In the genomic region with DNA sequence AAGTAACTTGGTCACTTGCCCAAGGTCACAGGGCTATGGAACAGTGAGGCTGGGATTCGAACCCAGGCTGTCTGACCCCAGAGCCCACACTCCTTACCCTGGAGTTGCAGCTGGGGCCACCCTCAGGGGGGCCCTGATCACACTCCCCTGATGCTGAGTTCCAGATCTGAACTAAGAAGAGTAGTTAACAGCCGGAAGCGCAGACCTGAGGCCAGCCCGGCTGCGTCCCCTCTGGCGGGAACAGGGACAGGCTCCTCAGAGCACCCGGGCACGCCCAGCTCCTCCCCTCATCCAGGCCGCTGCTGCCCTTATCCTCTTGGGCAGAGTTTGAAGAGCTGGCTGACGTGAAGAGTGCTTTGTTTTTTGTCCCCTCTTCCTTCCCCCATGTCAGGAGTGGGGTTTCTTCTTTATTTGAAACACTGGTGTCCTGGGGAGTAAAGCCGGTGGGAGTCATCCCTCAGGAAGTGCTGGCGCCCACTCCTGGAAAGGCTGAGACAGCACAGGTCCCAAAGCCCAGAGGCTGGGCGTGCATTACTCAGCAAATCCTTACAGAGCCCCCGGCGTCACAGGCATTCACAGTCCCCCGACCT, we compare ENCODE assay signal across 1 cellular context.
TF ChIP-seq lines count a peak whose summit lies in the region.

No MANE protein-coding gene starts in this region.

TF ChIP-seq in HEK293T, 16 proteins besides CTCF, POLR2A, EP300 and RAD21 (continued from another document):
- TF ChIP-seq ARNT (IDR thresholded peaks at IDR 0.05) = no peak
- no peak for TF ChIP-seq L3MBTL2 (conservative IDR thresholded peaks at IDR 0.05)
